ENCODE assay signal across 15 cellular contexts in genomic region chr1:199301472-199301871, GRCh38.
A peak's percentile ranks its signal among the peaks of the same experiment; 100 is the strongest.
DNase-seq lines count a peak whose midpoint lies in the region; ATAC-seq and TF ChIP-seq lines count a peak whose summit lies in the region.
"Had no signal": no experiment of that assay in that cellular context is flagged by ENCODE, and none has a peak within 500 bp of the region (broad histone marks: within the 10 kb centered on the region; RNA-seq: fewer than 3 reads in every experiment).

No MANE protein-coding gene starts in this region.

- TF ChIP-seq CTCF in glutamatergic neuron (IDR thresholded peaks at IDR 0.05; ENCODE audit: partially characterized antibody, unreplicated experiment) = no peak

- no peaks in the 10 kb centered on the region for H3K27me3 Mint-ChIP-seq in glutamatergic neuron (ENCODE audit: unreplicated experiment)

- H3K27ac Mint-ChIP-seq in glutamatergic neuron (ENCODE audit: unreplicated experiment) = no peak overlapping the region
- H3K27ac Mint-ChIP-seq: CD4-positive, CD25-positive, alpha-beta regulatory T cell; IgD-negative memory B cell had no signal

- H3K4me1 Mint-ChIP-seq in glutamatergic neuron (ENCODE audit: low read depth, unreplicated experiment) = no peaks in the 10 kb centered on the region
- H3K4me1 Mint-ChIP-seq: CD4-positive, CD25-positive, alpha-beta regulatory T cell; IgD-negative memory B cell had no signal

- no peaks in the 10 kb centered on the region for H3K36me3 Mint-ChIP-seq in glutamatergic neuron (ENCODE audit: unreplicated experiment)
- H3K36me3 Mint-ChIP-seq: CD4-positive, CD25-positive, alpha-beta regulatory T cell; IgD-negative memory B cell had no signal

- peak; percentile 86 for ATAC-seq in left lobe of liver

- peak; percentile 22 for DNase-seq in DMS53 (lab: John Stamatoyannopoulos, UW)
- no peak for DNase-seq in DMS53 treated with DMSO at 0.1 percent for 48 hours (lab: John Stamatoyannopoulos, UW; ENCODE audit: unreplicated experiment)
- DNase-seq in NCI-H69 (lab: John Stamatoyannopoulos, UW) = peak; percentile 47
- no peak for DNase-seq in left lobe of liver (ENCODE audit: low spot score)
- no peak for DNase-seq in glutamatergic neuron
- no peak for DNase-seq in middle frontal gyrus (ENCODE audit: extremely low spot score, low spot score)
- DNase-seq in HK-2 (ENCODE audit: unreplicated experiment) = no peak
- DNase-seq: AML-193; Calu3; CD4-positive, CD25-positive, alpha-beta regulatory T cell; DMS 273 treated with DMSO at 0.1 percent for 48 hours; DMS79 treated with DMSO at 0.1 percent for 48 hours; EL; KG1 had no signal

- no peaks in the 10 kb centered on the region for H3K9me3 Mint-ChIP-seq in glutamatergic neuron (ENCODE audit: unreplicated experiment)
- H3K9me3 Mint-ChIP-seq: IgD-negative memory B cell had no signal

- H3K4me3 Mint-ChIP-seq in glutamatergic neuron (ENCODE audit: unreplicated experiment) = no peak overlapping the region
- H3K4me3 Mint-ChIP-seq: CD4-positive, CD25-positive, alpha-beta regulatory T cell; IgD-negative memory B cell had no signal

Comparison
In these comparisons a context has a peak if more than half of its experiments do, and no peak if none do; other contexts are left out.
1. DNase-seq: peak in DMS53 (single experiment) and NCI-H69 (single experiment); none in DMS53 treated with DMSO at 0.1 percent for 48 hours (single experiment), left lobe of liver (single experiment), glutamatergic neuron (single experiment), middle frontal gyrus (single experiment) and HK-2 (single experiment).